In genomic region chr19:2739602-2740313, GRCh38 we compare ENCODE assay signal across 8 cellular contexts. TPM values are rescaled to one million over a fixed set of nuclear protein-coding genes. Genes with fewer than 3 reads are reported as not detected.
DNase-seq lines count a peak whose midpoint lies in the region; ATAC-seq, FAIRE-seq and TF ChIP-seq lines count a peak whose summit lies in the region.

A gene with protein sequence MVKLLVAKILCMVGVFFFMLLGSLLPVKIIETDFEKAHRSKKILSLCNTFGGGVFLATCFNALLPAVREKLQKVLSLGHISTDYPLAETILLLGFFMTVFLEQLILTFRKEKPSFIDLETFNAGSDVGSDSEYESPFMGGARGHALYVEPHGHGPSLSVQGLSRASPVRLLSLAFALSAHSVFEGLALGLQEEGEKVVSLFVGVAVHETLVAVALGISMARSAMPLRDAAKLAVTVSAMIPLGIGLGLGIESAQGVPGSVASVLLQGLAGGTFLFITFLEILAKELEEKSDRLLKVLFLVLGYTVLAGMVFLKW (minus strand): TSS chr19:2740017. CDS start chr19:2737257, 2,760 bp downstream.

- H3K27ac Mint-ChIP-seq in T-helper 2 cell treated with Interferon-gamma antibody and Interleukin-4, amounts not matched to agents 5 μg/mL and 100 μg/mL, for 36 hours: peak within 1 kb of the TSS; percentile 83

- no peaks in the 10 kb centered on the region for H3K27me3 ChIP-seq in right cardiac atrium (ENCODE audit: control insufficient read depth, insufficient read depth)

- peaks cover 3% of the 10 kb centered on the region for H3K4me1 ChIP-seq in right cardiac atrium (ENCODE audit: control insufficient read depth, insufficient read depth, low read length)

- no peaks in the 10 kb centered on the region for H3K9me3 Mint-ChIP-seq in T-helper 2 cell treated with Interferon-gamma antibody and Interleukin-4, amounts not matched to agents 5 μg/mL and 100 μg/mL, for 36 hours

- peak within 1 kb of the TSS; percentile 93 for H3K4me3 Mint-ChIP-seq in T-helper 2 cell treated with Interferon-gamma antibody and Interleukin-4, amounts not matched to agents 5 μg/mL and 100 μg/mL, for 36 hours

- WGBS in right cardiac atrium: under 1% methylated on average over 64 of the region's 64 CpGs

- H3K4me1 Mint-ChIP-seq in T-helper 2 cell treated with Interferon-gamma antibody and Interleukin-4, amounts not matched to agents 5 μg/mL and 100 μg/mL, for 36 hours (ENCODE audit: low read depth): peaks cover 12% of the 10 kb centered on the region

- H3K9me3 ChIP-seq in right cardiac atrium (ENCODE audit: control insufficient read depth, low read length): no peaks in the 10 kb centered on the region

- DNase-seq in NCI-H2029 (lab: John Stamatoyannopoulos, UW): peak; percentile 94
- peak; percentile 97 for DNase-seq in T-helper 2 cell treated with Interferon-gamma antibody and Interleukin-4, amounts not matched to agents 5 μg/mL and 100 μg/mL, for 36 hours (ENCODE audit: low spot score)
- DNase-seq in anterior cingulate cortex (lab: John Stamatoyannopoulos, UW): peak; percentile 66 to 99 (median 95)
- DNase-seq in right cardiac atrium: peak; percentile 98 to 99 (median 99)
- peak; percentile 96 for DNase-seq in pulmonary artery endothelial cell (ENCODE audit: low read depth, low spot score)
- peak; percentile 99 for DNase-seq in urothelium cell line (ENCODE audit: low spot score)

- peak; percentile 91 for ATAC-seq in GM18505 (IDR thresholded peaks at IDR 0.05; ENCODE audit: unreplicated experiment)
- peak; percentile 91 for ATAC-seq in HG02970 (IDR thresholded peaks at IDR 0.05; ENCODE audit: low FRiP score, unreplicated experiment)
- ATAC-seq in right cardiac atrium: peak; percentile 100

- peak; percentile 86 for FAIRE-seq in urothelium cell line (lab: Jason Lieb, UNC)

- H3K36me3 Mint-ChIP-seq in T-helper 2 cell treated with Interferon-gamma antibody and Interleukin-4, amounts not matched to agents 5 μg/mL and 100 μg/mL, for 36 hours (ENCODE audit: low read depth): peaks cover 20% of the 10 kb centered on the region

- intact Hi-C loops in right cardiac atrium (cut with DNase I): loop anchor here in 2 of 4 donors (10.0 kb wide), 2 partner anchors 85 to 195 kb away; no protein-coding TSS in a partner anchor

- H3K4me3 ChIP-seq in right cardiac atrium (ENCODE audit: low read length): peak within 1 kb of the TSS; percentile 93

- peak; percentile 60 for TF ChIP-seq POLR2A in GM18505 (IDR thresholded peaks at IDR 0.05; ENCODE audit: borderline replicate concordance, extremely low read depth, insufficient read depth, insufficient read length)

- peaks cover 12% of the 10 kb centered on the region for H3K27me3 Mint-ChIP-seq in T-helper 2 cell treated with Interferon-gamma antibody and Interleukin-4, amounts not matched to agents 5 μg/mL and 100 μg/mL, for 36 hours (ENCODE audit: low read depth)

- H3K27ac ChIP-seq in right cardiac atrium (ENCODE audit: low read length): no peak within 1 kb of the TSS

RNA-seq across cellular contexts. Expression of the gene that starts here (rescaled TPM):
- total RNA-seq in right cardiac atrium (10 to 100 TPM; 19.9 to 25.5 (median 23.4) TPM), pulmonary artery endothelial cell (18.0 and 25.9 TPM in 2 replicates)
- 29.3 TPM for polyA plus RNA-seq in right cardiac atrium
